Comparison of ENCODE assay signal across 8 cellular contexts in the genomic region with DNA sequence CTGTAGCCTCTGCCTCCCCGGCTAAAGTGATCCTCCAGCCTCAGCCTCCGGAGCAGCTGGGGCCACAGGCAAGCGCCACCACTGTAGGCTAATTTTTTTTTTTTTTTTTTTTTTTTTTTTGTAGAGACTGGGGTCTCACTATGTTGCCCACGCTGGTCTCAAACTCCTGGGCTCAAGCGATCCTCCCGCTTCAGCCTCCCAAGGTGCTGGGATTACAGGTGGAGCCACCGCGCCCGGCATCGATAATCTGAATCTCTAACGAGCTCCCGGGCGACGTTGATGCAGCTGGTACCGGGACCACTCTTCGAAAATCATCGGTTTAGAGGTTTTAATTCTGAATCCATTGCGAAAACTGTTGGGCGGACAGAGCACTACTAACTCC. TPM values are rescaled to one million over a fixed set of nuclear protein-coding genes. Genes with fewer than 3 reads are reported as not detected.
DNase-seq lines count a peak whose midpoint lies in the region; ATAC-seq and TF ChIP-seq lines count a peak whose summit lies in the region.

No MANE protein-coding gene starts in this region.

- no peak overlapping the region for H2BK120ac ChIP-seq in H9 (ENCODE audit: low read depth, low read length, poor library complexity, severe bottlenecking)

- H3K9me3 Mint-ChIP-seq in H9 = no peaks in the 10 kb centered on the region; a peak in 1 of 5 replicates
- no peaks in the 10 kb centered on the region for H3K9me3 Mint-ChIP-seq in activated naive CD8-positive, alpha-beta T cell treated with anti-CD3 and anti-CD28 coated beads for 36 hours

- no peak overlapping the region for H2BK12ac ChIP-seq in H9 (ENCODE audit: insufficient read length, low read depth, low read length)

- H3K27me3 ChIP-seq in AG04450 (ENCODE audit: control insufficient read depth, insufficient read depth, low read length) = no peaks in the 10 kb centered on the region
- no peaks in the 10 kb centered on the region for H3K27me3 ChIP-seq in H9 (ENCODE audit: insufficient read depth, low read length)
- H3K27me3 ChIP-seq in thyroid gland = no peaks in the 10 kb centered on the region

- peaks cover 10% of the 10 kb centered on the region for H3K23me2 ChIP-seq in H9 (ENCODE audit: insufficient read length, low read depth, low read length, poor library complexity, severe bottlenecking)

- no peak for DNase-seq in AG04450 (ENCODE audit: low read depth, low spot score)
- DNase-seq in H9 = no peak
- no peak for DNase-seq in activated naive CD8-positive, alpha-beta T cell treated with anti-CD3 and anti-CD28 coated beads for 36 hours
- peak in 1 of 2 donors; percentile 27 for DNase-seq in left colon
- no peak for DNase-seq in thyroid gland
- no peak for DNase-seq in DMS79 (lab: John Stamatoyannopoulos, UW)
- DNase-seq in globus pallidus (ENCODE audit: low spot score) = no peak
- DNase-seq in EL = no peak

- no peak overlapping the region for H4K91ac ChIP-seq in H9 (ENCODE audit: insufficient read length, low read depth, low read length)

- POLR2A ChIA-PET in AG04450 (lab: Yijun Ruan, JAX) = interaction anchor here (1.3 to 1.7 kb wide), 3 partner anchors 13 to 671 kb away, joined by 5 to 6 read pairs (median 5); no protein-coding TSS in a partner anchor

- H3K14ac ChIP-seq in H9 (ENCODE audit: insufficient read depth, low read length) = no peak overlapping the region

- H3T11ph ChIP-seq in H9 (ENCODE audit: low read length) = no peak overlapping the region

- H3K36me3 ChIP-seq in thyroid gland = no peaks in the 10 kb centered on the region

- TF ChIP-seq POLR2A in thyroid gland (IDR thresholded peaks at IDR 0.05) = no peak

- intact Hi-C loops in left colon (cut with DNase I, micrococcal nuclease) (no loop called here), thyroid gland (cut with DNase I) (loop anchor here (10.0 kb wide), 1 partner anchor 416 kb away; no protein-coding TSS in a partner anchor)

- peaks cover 4% of the 10 kb centered on the region; the same call in 1 of the 2 replicates for H3K79me2 ChIP-seq in H9 (ENCODE audit: insufficient read depth, low read length)

- no peaks in the 10 kb centered on the region for H3K27me3 Mint-ChIP-seq in H9 (ENCODE audit: low read depth)
- H3K27me3 Mint-ChIP-seq in activated naive CD8-positive, alpha-beta T cell treated with anti-CD3 and anti-CD28 coated beads for 36 hours = no peaks in the 10 kb centered on the region

- peaks cover 10% of the 10 kb centered on the region in 2 experiments for H3K4me1 Mint-ChIP-seq in H9
- peaks cover 32% of the 10 kb centered on the region for H3K4me1 Mint-ChIP-seq in activated naive CD8-positive, alpha-beta T cell treated with anti-CD3 and anti-CD28 coated beads for 36 hours

- peak overlapping the region; percentile 84 to 92 (median 89); a peak in 3 of 7 replicates for H3K27ac Mint-ChIP-seq in H9
- peak overlapping the region; percentile 100 for H3K27ac Mint-ChIP-seq in activated naive CD8-positive, alpha-beta T cell treated with anti-CD3 and anti-CD28 coated beads for 36 hours

- H3K4me3 ChIP-seq in AG04450 (ENCODE audit: low read depth, low read length) (peak overlapping the region; percentile 87), thyroid gland (replicated peaks in 1 of 3) (peak overlapping the region; percentile 76 to 84 (median 79))

- no CpG with 5 or more reads among the region's 19 CpGs for WGBS in H9 (ENCODE audit: extremely low coverage, insufficient read length, low lambda C conversion rate)
- WGBS in thyroid gland, 2 donors = 20 to 25% methylated on average over 19 of the region's 19 CpGs

- peak overlapping the region; percentile 78 for H3K9ac ChIP-seq in H9 (ENCODE audit: extremely low read depth, insufficient read length, low read length)

- H3K9me3 ChIP-seq in AG04450 (ENCODE audit: control insufficient read depth, insufficient read depth, low read length) (no peaks in the 10 kb centered on the region), H9 (ENCODE audit: control insufficient read depth, low read depth, low read length) (no peaks in the 10 kb centered on the region), thyroid gland (no peaks in the 10 kb centered on the region)

- CTCF ChIA-PET in AG04450 (lab: Charles Lee) = interaction anchor here (0.6 to 0.8 kb wide), 3 partner anchors 11 to 113 kb away, joined by 3 to 5 read pairs (median 3); no protein-coding TSS in a partner anchor

- no peak overlapping the region for H2BK20ac ChIP-seq in H9 (ENCODE audit: low read depth, low read length, poor library complexity, severe bottlenecking)

- no peaks in the 10 kb centered on the region for H4K20me1 ChIP-seq in H9 (ENCODE audit: control insufficient read depth, insufficient read depth, insufficient read length)

- H3K56ac ChIP-seq in H9 (ENCODE audit: insufficient read length, low read depth, low read length) = no peak overlapping the region

- H3K4ac ChIP-seq in H9 (ENCODE audit: low read depth, low read length) = no peak overlapping the region; the same call in 1 of the 2 replicates

- H3K79me1 ChIP-seq in H9 (ENCODE audit: insufficient read depth, low read depth, low read length, poor library complexity, severe bottlenecking) = no peaks in the 10 kb centered on the region

- no peak overlapping the region for H2BK15ac ChIP-seq in H9 (ENCODE audit: low read depth, low read length)

- H3K4me1 ChIP-seq in H9 (ENCODE audit: insufficient read depth, low read length) = no peaks in the 10 kb centered on the region
- H3K4me1 ChIP-seq in thyroid gland = peaks cover 0 to 16% of the 10 kb centered on the region in 2 donors

- H4K5ac ChIP-seq in H9 (ENCODE audit: insufficient read length, low read depth, low read length) = no peak overlapping the region

- H3K4me3 Mint-ChIP-seq in H9 = peak overlapping the region; percentile 91 to 97
- H3K4me3 Mint-ChIP-seq in activated naive CD8-positive, alpha-beta T cell treated with anti-CD3 and anti-CD28 coated beads for 36 hours = peak overlapping the region; percentile 98

- no peak overlapping the region for H2AK5ac ChIP-seq in H9 (ENCODE audit: insufficient read length, low read length)

- H2BK5ac ChIP-seq in H9 (ENCODE audit: insufficient read length, low read length) = no peak overlapping the region

- H3K18ac ChIP-seq in H9 (ENCODE audit: insufficient read length, low read depth, low read length) = no peak overlapping the region

- peak overlapping the region; percentile 91 for H3K4me2 ChIP-seq in H9 (ENCODE audit: insufficient read depth, insufficient read length, low read length)

- peak overlapping the region; percentile 68 for H2AFZ ChIP-seq in H9 (ENCODE audit: low read length)

- H3K27ac ChIP-seq in AG04450 (ENCODE audit: low read depth, low read length) (peak overlapping the region; percentile 98), H9 (ENCODE audit: insufficient read length, low read depth, low read length) (no peak overlapping the region), thyroid gland (peak overlapping the region; percentile 90 to 98 (median 98))

- no peak overlapping the region for H4K8ac ChIP-seq in H9 (replicated peaks; ENCODE audit: insufficient read length, low read depth, low read length)

- H3K23ac ChIP-seq in H9 (ENCODE audit: insufficient read length, low read depth, low read length) = no peak overlapping the region

- TF ChIP-seq CTCF in AG04450 (IDR thresholded peaks at IDR 0.05; ENCODE audit: low read depth, low read length) (no peak), H9 (conservative IDR thresholded peaks at IDR 0.05) (no peak), thyroid gland (IDR thresholded peaks at IDR 0.05) (no peak)

- peaks cover 9 to 25% (median 20%) of the 10 kb centered on the region in 3 experiments for H3K36me3 Mint-ChIP-seq in H9 (ENCODE audit: insufficient read depth in 1 of 3, low read depth in 3 of 3)
- H3K36me3 Mint-ChIP-seq in activated naive CD8-positive, alpha-beta T cell treated with anti-CD3 and anti-CD28 coated beads for 36 hours = peaks cover 28% of the 10 kb centered on the region

- ATAC-seq in left colon = peak; percentile 2

RNA-seq across cellular contexts. Expression of a gene that starts 0.5 kb away (rescaled TPM):
- polyA plus RNA-seq in AG04450 (2011; rRNA removed) = 15.0 and 17.8 TPM in 2 replicates
- polyA minus RNA-seq in AG04450 (2011; rRNA and poly(A)+ RNA removed) = 16.8 and 25.8 TPM in 2 replicates
- total RNA-seq in H9 (2021) (21.9 and 23.5 TPM in 2 replicates), left colon (10 to 100 TPM; 23.3 to 27.9 TPM), thyroid gland (10 to 100 TPM; 41.4 to 59.5 (median 48.2) TPM)
- 10 to 100 TPM; 19.8 to 20.6 TPM for total RNA-seq in activated naive CD8-positive, alpha-beta T cell treated with anti-CD3 and anti-CD28 coated beads for 36 hours
